In genomic region chr16:66928702-66929388, GRCh38 we compare ENCODE assay signal across 1 cellular context.
TF ChIP-seq lines count a peak whose summit lies in the region.

No MANE protein-coding gene starts in this region.

TF ChIP-seq in GM23338, 12 proteins besides CTCF, POLR2A, EP300 and RAD21 (continued from another document):
- no peak for TF ChIP-seq ZNF462 (CRISPR knock-in tag; IDR thresholded peaks at IDR 0.05)
- TF ChIP-seq REST (IDR thresholded peaks at IDR 0.05; ENCODE audit: unreplicated experiment): no peak
- TF ChIP-seq JUNB (IDR thresholded peaks at IDR 0.05; ENCODE audit: unreplicated experiment): no peak
- no peak for TF ChIP-seq EZH2 (IDR thresholded peaks at IDR 0.05; ENCODE audit: low read depth, unreplicated experiment)
- no peak for TF ChIP-seq ZNF331 (CRISPR knock-in tag; IDR thresholded peaks at IDR 0.05; ENCODE audit: low read depth)
- no peak for TF ChIP-seq NANOG (IDR thresholded peaks at IDR 0.05; ENCODE audit: borderline replicate concordance)
- no peak for TF ChIP-seq ZNF114 (CRISPR knock-in tag; IDR thresholded peaks at IDR 0.05)
TF ChIP-seq in GM23338: peak in this region for 0.
